Comparison of ENCODE assay signal across 9 cellular contexts in the genomic region with DNA sequence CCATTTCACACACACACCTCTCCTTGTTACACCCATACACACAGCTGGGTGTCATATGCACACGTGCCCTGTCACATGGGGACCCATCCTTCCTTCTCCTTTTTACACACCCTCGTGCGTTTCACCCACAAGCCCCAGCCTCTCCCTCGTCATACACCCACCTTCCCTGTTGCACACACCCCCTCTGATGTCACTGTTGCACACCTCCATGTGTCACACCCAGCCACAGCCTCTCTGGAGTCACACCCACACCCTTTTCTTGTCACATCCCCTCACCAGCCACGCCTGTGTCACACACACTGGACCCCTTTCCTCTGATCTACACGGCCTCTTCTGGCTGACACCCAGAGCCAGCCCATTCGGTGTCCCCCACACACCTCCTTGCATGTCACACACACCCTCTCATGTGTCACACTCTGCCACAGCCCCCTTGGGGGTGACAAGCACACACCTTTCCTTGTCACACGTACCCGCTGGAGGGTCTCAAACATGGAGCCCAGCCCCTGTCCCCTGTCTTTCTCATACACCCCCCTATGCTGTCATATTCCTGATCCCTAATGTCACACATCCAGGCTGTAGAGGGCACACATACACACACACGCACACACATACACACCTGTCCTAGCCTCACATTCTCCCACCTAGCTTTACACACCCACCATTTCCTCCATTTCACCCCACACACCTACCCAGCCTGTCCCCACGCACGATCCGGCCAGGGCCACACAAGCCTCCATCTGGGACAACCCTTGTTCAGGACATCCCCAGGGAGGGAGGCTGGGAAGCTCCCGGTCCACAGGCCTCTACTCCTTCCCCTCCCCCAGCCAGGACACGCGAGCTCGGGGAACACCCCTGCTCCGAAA. TPM values are rescaled to one million over a fixed set of nuclear protein-coding genes. Genes with fewer than 3 reads are reported as not detected.
DNase-seq lines count a peak whose midpoint lies in the region; ATAC-seq lines count a peak whose summit lies in the region.
"Had no signal": no experiment of that assay in that cellular context is flagged by ENCODE, and none has a peak within 500 bp of the region (broad histone marks: within the 10 kb centered on the region; RNA-seq: fewer than 3 reads in every experiment).

No MANE protein-coding gene starts in this region.

- peaks cover 81% of the 10 kb centered on the region for H3K27me3 Mint-ChIP-seq in activated T-cell treated with anti-CD3 and anti-CD28 coated beads, Interleukin-2, amount 50 U/mL, for 72 hours (ENCODE audit: low read depth)
- H3K27me3 Mint-ChIP-seq in stimulated activated memory B cell treated with anti-CD40 and anti-IgM and Interleukin-4, amounts not matched to agents 10 μg/mL and 1 μg/mL and 100 μg/mL, for 72 hours, result peaks cover 87% of the 10 kb centered on the region

- peak overlapping the region; percentile 50; the same call in 1 of the 2 replicates for H3K4me3 ChIP-seq in iPS DF 6.9 (ENCODE audit: low read length)
- H3K4me3 ChIP-seq: SK-N-MC had no signal

- H3K27me3 ChIP-seq in iPS DF 6.9 (ENCODE audit: control insufficient read depth, insufficient read depth, low read length), result no peaks in the 10 kb centered on the region

- no CpG with 5 or more reads among the region's 18 CpGs for WGBS in iPS DF 6.9 (ENCODE audit: insufficient coverage, insufficient read length)

- no peaks in the 10 kb centered on the region for H3K9me3 ChIP-seq in iPS DF 6.9 (ENCODE audit: control insufficient read depth, insufficient read depth, low read length)

- in situ Hi-C loops in KBM-7 (cut with MboI; ENCODE audit: low pct_unique_long_range_greater_than_20kb, low sequenced_read_pairs), result no loop called here

- DNase-seq in KBM-7 (peak; percentile 30), iPS DF 6.9 (ENCODE audit: low read depth, low spot score) (no peak), NCI-H1930 (lab: John Stamatoyannopoulos, UW) (no peak), NCI-H226 (no peak), hippocampal formation (lab: John Stamatoyannopoulos, UW) (no peak)
- peak; percentile 34 to 40 for DNase-seq in activated T-cell treated with anti-CD3 and anti-CD28 coated beads, Interleukin-2, amount 50 U/mL, for 72 hours

- no peaks in the 10 kb centered on the region for H3K9me3 Mint-ChIP-seq in activated T-cell treated with anti-CD3 and anti-CD28 coated beads, Interleukin-2, amount 50 U/mL, for 72 hours
- peaks cover 8% of the 10 kb centered on the region for H3K9me3 Mint-ChIP-seq in stimulated activated memory B cell treated with anti-CD40 and anti-IgM and Interleukin-4, amounts not matched to agents 10 μg/mL and 1 μg/mL and 100 μg/mL, for 72 hours

- no peak overlapping the region for H3K27ac Mint-ChIP-seq in activated T-cell treated with anti-CD3 and anti-CD28 coated beads, Interleukin-2, amount 50 U/mL, for 72 hours
- H3K27ac Mint-ChIP-seq in stimulated activated memory B cell treated with anti-CD40 and anti-IgM and Interleukin-4, amounts not matched to agents 10 μg/mL and 1 μg/mL and 100 μg/mL, for 72 hours, result no peak overlapping the region

- peaks cover 18% of the 10 kb centered on the region for H3K4me1 Mint-ChIP-seq in activated T-cell treated with anti-CD3 and anti-CD28 coated beads, Interleukin-2, amount 50 U/mL, for 72 hours (ENCODE audit: low read depth)
- H3K4me1 Mint-ChIP-seq in stimulated activated memory B cell treated with anti-CD40 and anti-IgM and Interleukin-4, amounts not matched to agents 10 μg/mL and 1 μg/mL and 100 μg/mL, for 72 hours, result peaks cover 21% of the 10 kb centered on the region

- H3K27ac ChIP-seq in iPS DF 6.9 (ENCODE audit: low read length), result no peak overlapping the region
- H3K27ac ChIP-seq: SK-N-MC had no signal

- ATAC-seq in activated T-cell treated with anti-CD3 and anti-CD28 coated beads, Interleukin-2, amount 50 U/mL, for 72 hours (replicated peaks in 1 of 2), result peak; percentile 71 to 75
- ATAC-seq in stimulated activated memory B cell treated with anti-CD40 and anti-IgM and Interleukin-4, amounts not matched to agents 10 μg/mL and 1 μg/mL and 100 μg/mL, for 72 hours, result peak; percentile 68
- no peak for ATAC-seq in GM21390 (IDR thresholded peaks at IDR 0.05; ENCODE audit: unreplicated experiment)

- peaks cover 1% of the 10 kb centered on the region in 2 donors for H3K36me3 Mint-ChIP-seq in activated T-cell treated with anti-CD3 and anti-CD28 coated beads, Interleukin-2, amount 50 U/mL, for 72 hours (ENCODE audit: insufficient read depth in 2 of 2)
- H3K36me3 Mint-ChIP-seq in stimulated activated memory B cell treated with anti-CD40 and anti-IgM and Interleukin-4, amounts not matched to agents 10 μg/mL and 1 μg/mL and 100 μg/mL, for 72 hours, result no peaks in the 10 kb centered on the region

- H3K4me1 ChIP-seq in iPS DF 6.9 (ENCODE audit: control insufficient read depth, insufficient read depth, low read length), result peaks cover 1% of the 10 kb centered on the region; the same call in 1 of the 2 replicates

- no peaks in the 10 kb centered on the region for H3K36me3 ChIP-seq in iPS DF 6.9 (ENCODE audit: control insufficient read depth, insufficient read depth, low read length)

- H3K4me3 Mint-ChIP-seq in activated T-cell treated with anti-CD3 and anti-CD28 coated beads, Interleukin-2, amount 50 U/mL, for 72 hours, result peak overlapping the region; percentile 4 to 57
- peak overlapping the region; percentile 26 for H3K4me3 Mint-ChIP-seq in stimulated activated memory B cell treated with anti-CD40 and anti-IgM and Interleukin-4, amounts not matched to agents 10 μg/mL and 1 μg/mL and 100 μg/mL, for 72 hours

RNA-seq across cellular contexts. Expression of gene NOVA2, which starts 1.4 kb away (rescaled TPM):
- under 1 TPM; 0.38 to 0.58 TPM for total RNA-seq in activated T-cell treated with anti-CD3 and anti-CD28 coated beads, Interleukin-2, amount 50 U/mL, for 72 hours

RNA-seq across cellular contexts. Expression of gene CCDC61, which starts 23.0 kb away (rescaled TPM):
- 10 to 100 TPM; 21.8 to 22.0 TPM for total RNA-seq in activated T-cell treated with anti-CD3 and anti-CD28 coated beads, Interleukin-2, amount 50 U/mL, for 72 hours

RNA-seq across cellular contexts. Expression of gene PGLYRP1, which starts 50.5 kb away (rescaled TPM):
- total RNA-seq in activated T-cell treated with anti-CD3 and anti-CD28 coated beads, Interleukin-2, amount 50 U/mL, for 72 hours, result not detected

RNA-seq across cellular contexts. Expression of gene NANOS2, which starts 57.7 kb away (rescaled TPM):
- total RNA-seq in activated T-cell treated with anti-CD3 and anti-CD28 coated beads, Interleukin-2, amount 50 U/mL, for 72 hours, result not detected

Comparison
In these comparisons a context has a peak if more than half of its experiments do, and no peak if none do; other contexts are left out.
1. DNase-seq: peak in KBM-7 (single experiment) and activated T-cell treated with anti-CD3 and anti-CD28 coated beads, Interleukin-2, amount 50 U/mL, for 72 hours (2 of 2); none in iPS DF 6.9 (single experiment), NCI-H1930 (0 of 2), NCI-H226 (single experiment) and hippocampal formation (0 of 2).